Comparison of ENCODE assay signal across 8 cellular contexts in genomic region chrX:47581731-47582647, GRCh38. TPM values are rescaled to one million over a fixed set of nuclear protein-coding genes. Genes with fewer than 3 reads are reported as not detected.
A peak's percentile ranks its signal among the peaks of the same experiment; 100 is the strongest.
DNase-seq lines count a peak whose midpoint lies in the region; ATAC-seq and TF ChIP-seq lines count a peak whose summit lies in the region.

TSS of gene TIMP1 (plus strand) at chrX:47582436. CDS start at chrX:47583416, 980 bp downstream.

- no peaks in the 10 kb centered on the region for H3K27me3 ChIP-seq in CD4-positive, alpha-beta T cell (ENCODE audit: control insufficient read depth, insufficient read depth, low read length)
- no peaks in the 10 kb centered on the region for H3K27me3 ChIP-seq in adipocyte (replicated peaks; ENCODE audit: control insufficient read depth, insufficient read depth, low read length)
- no peaks in the 10 kb centered on the region for H3K27me3 ChIP-seq in heart left ventricle

- intact Hi-C loops in CD4-positive, alpha-beta T cell (cut with DNase I, micrococcal nuclease) = loop anchor here in 1 of 2 experiments (5.0 kb wide), 1 partner anchor 40 kb away; no protein-coding TSS in a partner anchor
- intact Hi-C loops in heart left ventricle (cut with DNase I) (loop anchor here in 2 of 10 donors (5.0 to 10.0 kb wide), 2 partner anchors 35 to 63 kb away; partner anchors contain the start of gene SYN1 (in 1 of the 2)), posterior cingulate gyrus (cut with DNase I) (no loop called here)

- no peaks in the 10 kb centered on the region for H3K9me3 ChIP-seq in CD4-positive, alpha-beta T cell (ENCODE audit: control insufficient read depth, low read length)
- H3K9me3 ChIP-seq in adipocyte (ENCODE audit: control insufficient read depth, low read length) (no peaks in the 10 kb centered on the region), heart left ventricle (no peaks in the 10 kb centered on the region)

- peak within 1 kb of the TSS; percentile 58 for H3K4me3 Mint-ChIP-seq in CD4-positive, alpha-beta T cell
- H3K4me3 Mint-ChIP-seq in type B pancreatic cell = peak within 1 kb of the TSS; percentile 71

- H3K4me3 ChIP-seq in adipocyte (ENCODE audit: low read length) (peak within 1 kb of the TSS; percentile 80), heart left ventricle (peak within 1 kb of the TSS in 11 of 12 donors; percentile 17 to 69 (median 53))

- DNase-seq in CD4-positive, alpha-beta T cell = peak; percentile 50 to 78 (median 74)
- peak; percentile 95 for DNase-seq in HT1080 (ENCODE audit: low read depth)
- peak; percentile 93 for DNase-seq in SW480 (ENCODE audit: low spot score)
- DNase-seq in adipocyte (ENCODE audit: low read depth) = peak; percentile 94
- peak; percentile 85 to 92 (median 91) for DNase-seq in heart left ventricle
- peak; percentile 26 to 95 (median 68) for DNase-seq in posterior cingulate gyrus
- DNase-seq in type B pancreatic cell (ENCODE audit: extremely low spot score, unreplicated experiment) = peak; percentile 81

- no peak for TF ChIP-seq CTCF in CD4-positive, alpha-beta T cell (IDR thresholded peaks at IDR 0.05)
- TF ChIP-seq CTCF in heart left ventricle (IDR thresholded peaks at IDR 0.05) = no peak
- TF ChIP-seq CTCF in type B pancreatic cell (conservative IDR thresholded peaks at IDR 0.05) = no peak

- peaks cover 28% of the 10 kb centered on the region for H3K4me1 Mint-ChIP-seq in CD4-positive, alpha-beta T cell (ENCODE audit: low read depth)
- H3K4me1 Mint-ChIP-seq in type B pancreatic cell (ENCODE audit: unreplicated experiment) = peaks cover 11% of the 10 kb centered on the region

- H3K36me3 Mint-ChIP-seq in CD4-positive, alpha-beta T cell (ENCODE audit: low read depth) = peaks cover 5% of the 10 kb centered on the region
- peaks cover 9% of the 10 kb centered on the region for H3K36me3 Mint-ChIP-seq in type B pancreatic cell

- POLR2A ChIA-PET in CD4-positive, alpha-beta T cell (lab: Charles Lee) = interaction anchor here (0.9 to 1.7 kb wide), 4 partner anchors 14 to 68 kb away, joined by 3 to 11 read pairs (median 6); partner anchors contain the start of gene ELK1

- 13 to 39% (median 23%) methylated on average over 26 to 28 of the region's 28 CpGs for WGBS in heart left ventricle, 4 donors

- peaks cover 26% of the 10 kb centered on the region for H3K4me1 ChIP-seq in adipocyte (ENCODE audit: control insufficient read depth, insufficient read depth, low read length)
- peaks cover 0 to 21% (median 0%) of the 10 kb centered on the region in 12 donors for H3K4me1 ChIP-seq in heart left ventricle

- no peaks in the 10 kb centered on the region for H3K27me3 Mint-ChIP-seq in CD4-positive, alpha-beta T cell
- peaks cover 4% of the 10 kb centered on the region for H3K27me3 Mint-ChIP-seq in type B pancreatic cell

- no peaks in the 10 kb centered on the region for H3K9me3 Mint-ChIP-seq in CD4-positive, alpha-beta T cell
- no peaks in the 10 kb centered on the region for H3K9me3 Mint-ChIP-seq in type B pancreatic cell

- ATAC-seq in CD4-positive, alpha-beta T cell (ENCODE audit: poor library complexity) = peak; percentile 97
- peak; percentile 77 for ATAC-seq in GM21367 (IDR thresholded peaks at IDR 0.05; ENCODE audit: unreplicated experiment)
- ATAC-seq in heart left ventricle = peak; percentile 90 to 96 (median 94)

- H3K36me3 ChIP-seq in adipocyte (ENCODE audit: control insufficient read depth, insufficient read depth, low read length, severe bottlenecking) = peaks cover 11% of the 10 kb centered on the region
- peaks cover 0 to 14% (median 0%) of the 10 kb centered on the region in 9 donors for H3K36me3 ChIP-seq in heart left ventricle

- CTCF ChIA-PET in CD4-positive, alpha-beta T cell (lab: Charles Lee) = interaction anchor here (1.2 kb wide), 1 partner anchor 47 kb away, joined by 3 read pairs; no protein-coding TSS in a partner anchor

- peak within 1 kb of the TSS; percentile 86 for H3K9ac ChIP-seq in adipocyte (ENCODE audit: low read length)

- peak within 1 kb of the TSS; percentile 77 for H3K27ac Mint-ChIP-seq in CD4-positive, alpha-beta T cell
- H3K27ac Mint-ChIP-seq in type B pancreatic cell = peak within 1 kb of the TSS; percentile 10

- TF ChIP-seq POLR2A in heart left ventricle (IDR thresholded peaks at IDR 0.05) = peak in 1 of 2 donors; percentile 47

- H3K27ac ChIP-seq in CD4-positive, alpha-beta T cell (ENCODE audit: low read depth, low read length) = peak within 1 kb of the TSS; percentile 59
- H3K27ac ChIP-seq in heart left ventricle = peak within 1 kb of the TSS in 11 of 12 donors; percentile 16 to 91 (median 80)

RNA-seq across cellular contexts. Expression of gene TIMP1, which starts in this region (rescaled TPM):
- total RNA-seq in CD4-positive, alpha-beta T cell = 10 to 100 TPM; 35.6 to 38.5 TPM
- 141 and 185 TPM in 2 replicates for total RNA-seq in HT1080 (2014; rRNA removed; shearing (Covaris generic))
- 134 and 158 TPM in 2 replicates for polyA plus RNA-seq in HT1080 (2015; cell fraction: cytosol; rRNA removed)
- 124 TPM in 2 replicates for polyA plus RNA-seq in HT1080 (2015; cell fraction: nucleus; rRNA removed)
- total RNA-seq in heart left ventricle (100 to 1,000 TPM in 5 of 9 donors, 10 to 100 TPM in 4; 52.5 to 864 (median 177) TPM), type B pancreatic cell (ENCODE audit: low replicate concordance) (31.8 and 95.4 TPM in 2 replicates)
- 100 to 1,000 TPM in 1 of 2 donors, 10 to 100 TPM in 1; 83.9 to 398 TPM for polyA plus RNA-seq in heart left ventricle

Comparison
In these comparisons a context has a peak if more than half of its experiments do, and no peak if none do; other contexts are left out.
1. Peak in every context shown above with its lines: DNase-seq, ATAC-seq, H3K4me3 ChIP-seq and H3K27ac ChIP-seq.